8 cellular contexts compared by ENCODE assay signal in genomic region chr2:199228887-199229819, GRCh38.
DNase-seq lines count a peak whose midpoint lies in the region; ATAC-seq and TF ChIP-seq lines count a peak whose summit lies in the region.

No MANE protein-coding gene starts in this region.

- H3K27ac ChIP-seq in Panc1 (ENCODE audit: low read length) (no peak overlapping the region), colonic mucosa (no peak overlapping the region)

- no peak for TF ChIP-seq CTCF in Panc1 (IDR thresholded peaks at IDR 0.05)
- TF ChIP-seq CTCF in fibroblast of the aortic adventitia (IDR thresholded peaks at IDR 0.05; ENCODE audit: insufficient read depth, low read length): no peak
- TF ChIP-seq CTCF in colonic mucosa (IDR thresholded peaks at IDR 0.05): no peak

- no peaks in the 10 kb centered on the region for H3K9me3 Mint-ChIP-seq in activated naive CD4-positive, alpha-beta T cell treated with anti-CD3 and anti-CD28 coated beads for 36 hours
- H3K9me3 Mint-ChIP-seq in activated naive CD4-positive, alpha-beta T cell treated with anti-CD3 and anti-CD28 coated beads, Interleukin-2, amount 10 ng/mL, durations not matched to agents 7 days and 5 days: peaks cover 9% of the 10 kb centered on the region

- in situ Hi-C loops in Panc1 (cut with HindIII; ENCODE audit: low pct_unique_long_range_greater_than_20kb, low sequenced_read_pairs): no loop called here

- H3K36me3 ChIP-seq in Panc1 (ENCODE audit: control insufficient read depth, insufficient read depth, low read length) (no peaks in the 10 kb centered on the region), colonic mucosa (no peaks in the 10 kb centered on the region)

- H3K4me1 Mint-ChIP-seq in activated naive CD4-positive, alpha-beta T cell treated with anti-CD3 and anti-CD28 coated beads for 36 hours (ENCODE audit: low read depth): no peaks in the 10 kb centered on the region
- H3K4me1 Mint-ChIP-seq in activated naive CD4-positive, alpha-beta T cell treated with anti-CD3 and anti-CD28 coated beads, Interleukin-2, amount 10 ng/mL, durations not matched to agents 7 days and 5 days: no peaks in the 10 kb centered on the region

- no peaks in the 10 kb centered on the region for H3K27me3 ChIP-seq in Panc1 (ENCODE audit: control insufficient read depth, insufficient read depth, low read length)
- H3K27me3 ChIP-seq in colonic mucosa: no peaks in the 10 kb centered on the region

- peak; percentile 7 for DNase-seq in activated naive CD4-positive, alpha-beta T cell treated with anti-CD3 and anti-CD28 coated beads for 36 hours
- no peak for DNase-seq in activated naive CD4-positive, alpha-beta T cell treated with anti-CD3 and anti-CD28 coated beads, Interleukin-2, amount 10 ng/mL, durations not matched to agents 7 days and 5 days
- DNase-seq in Panc1 (ENCODE audit: low read depth, low spot score) (peak; percentile 54), fibroblast of the aortic adventitia (ENCODE audit: low read depth) (peak; percentile 85), left lobe of liver (ENCODE audit: low spot score) (no peak), NCI-H1417 treated with DMSO at 0.1 percent for 48 hours (lab: John Stamatoyannopoulos, UW) (no peak), colonic mucosa (no peak)

- no peak overlapping the region for H3K9ac ChIP-seq in colonic mucosa (ENCODE audit: low read depth in 2 of 2, low read length in 2 of 2)

- no TSS peak for BruUV-seq in Panc1 (replicated peaks; lab: Mats Ljungman, UMichigan)

- no peaks in the 10 kb centered on the region for H3K36me3 Mint-ChIP-seq in activated naive CD4-positive, alpha-beta T cell treated with anti-CD3 and anti-CD28 coated beads for 36 hours (ENCODE audit: low read depth)
- no peaks in the 10 kb centered on the region for H3K36me3 Mint-ChIP-seq in activated naive CD4-positive, alpha-beta T cell treated with anti-CD3 and anti-CD28 coated beads, Interleukin-2, amount 10 ng/mL, durations not matched to agents 7 days and 5 days

- H3K27me3 Mint-ChIP-seq in activated naive CD4-positive, alpha-beta T cell treated with anti-CD3 and anti-CD28 coated beads for 36 hours (ENCODE audit: low read depth): no peaks in the 10 kb centered on the region
- no peaks in the 10 kb centered on the region for H3K27me3 Mint-ChIP-seq in activated naive CD4-positive, alpha-beta T cell treated with anti-CD3 and anti-CD28 coated beads, Interleukin-2, amount 10 ng/mL, durations not matched to agents 7 days and 5 days

- H3K4me3 Mint-ChIP-seq in activated naive CD4-positive, alpha-beta T cell treated with anti-CD3 and anti-CD28 coated beads for 36 hours: no peak overlapping the region
- no peak overlapping the region for H3K4me3 Mint-ChIP-seq in activated naive CD4-positive, alpha-beta T cell treated with anti-CD3 and anti-CD28 coated beads, Interleukin-2, amount 10 ng/mL, durations not matched to agents 7 days and 5 days

- ATAC-seq in HG02943 (IDR thresholded peaks at IDR 0.05; ENCODE audit: low read depth, unreplicated experiment): peak; percentile 62
- ATAC-seq in Panc1: peak; percentile 95
- ATAC-seq in left lobe of liver: no peak

- H3K4me1 ChIP-seq in Panc1 (ENCODE audit: control insufficient read depth, insufficient read depth, low read length) (no peaks in the 10 kb centered on the region), colonic mucosa (no peaks in the 10 kb centered on the region)

- H3K9me3 ChIP-seq in Panc1 (ENCODE audit: control insufficient read depth, insufficient read depth, low read depth, low read length) (no peaks in the 10 kb centered on the region), colonic mucosa (no peaks in the 10 kb centered on the region)

- POLR2A ChIA-PET in Panc1 (lab: Charles Lee): interaction anchor here (0.5 kb wide), 1 partner anchor 208 kb away, joined by 5 read pairs; no protein-coding TSS in a partner anchor

- CTCF ChIA-PET in activated naive CD4-positive, alpha-beta T cell treated with anti-CD3 and anti-CD28 coated beads for 36 hours (lab: Charles Lee): interaction anchor here (0.6 kb wide), 1 partner anchor 10 kb away, joined by 4 read pairs; no protein-coding TSS in a partner anchor
- CTCF ChIA-PET in activated naive CD4-positive, alpha-beta T cell treated with anti-CD3 and anti-CD28 coated beads, Interleukin-2, amount 10 ng/mL, durations not matched to agents 7 days and 5 days (lab: Charles Lee): no interaction called here
- CTCF ChIA-PET in Panc1 (lab: Charles Lee): no interaction called here

- H3K4me3 ChIP-seq in Panc1 (ENCODE audit: low read depth in 2 of 2, low read length in 2 of 2): no peak overlapping the region
- H3K4me3 ChIP-seq in fibroblast of the aortic adventitia (ENCODE audit: low read depth, low read length): no peak overlapping the region
- H3K4me3 ChIP-seq in colonic mucosa: no peak overlapping the region

- intact Hi-C loops in activated naive CD4-positive, alpha-beta T cell treated with anti-CD3 and anti-CD28 coated beads for 36 hours (cut with micrococcal nuclease): no loop called here
- intact Hi-C loops in Panc1 (cut with micrococcal nuclease; ENCODE audit: unreplicated experiment) (no loop called here), colonic mucosa (cut with DNase I) (no loop called here)

- H3K27ac Mint-ChIP-seq in activated naive CD4-positive, alpha-beta T cell treated with anti-CD3 and anti-CD28 coated beads for 36 hours: no peak overlapping the region
- no peak overlapping the region for H3K27ac Mint-ChIP-seq in activated naive CD4-positive, alpha-beta T cell treated with anti-CD3 and anti-CD28 coated beads, Interleukin-2, amount 10 ng/mL, durations not matched to agents 7 days and 5 days

Comparison
In these comparisons a context has a peak if more than half of its experiments do, and no peak if none do; other contexts are left out.
1. DNase-seq: peak in activated naive CD4-positive, alpha-beta T cell treated with anti-CD3 and anti-CD28 coated beads for 36 hours (single experiment), Panc1 (single experiment) and fibroblast of the aortic adventitia (single experiment); none in activated naive CD4-positive, alpha-beta T cell treated with anti-CD3 and anti-CD28 coated beads, Interleukin-2, amount 10 ng/mL, durations not matched to agents 7 days and 5 days (single experiment), left lobe of liver (single experiment), NCI-H1417 treated with DMSO at 0.1 percent for 48 hours (single experiment) and colonic mucosa (single experiment).